Comparison of ENCODE assay signal across 13 cellular contexts in genomic region chr2:237734905-237735623, GRCh38.
A peak's percentile ranks its signal among the peaks of the same experiment; 100 is the strongest.
DNase-seq lines count a peak whose midpoint lies in the region; TF ChIP-seq lines count a peak whose summit lies in the region.
"Had no signal": no experiment of that assay in that cellular context is flagged by ENCODE, and none has a peak within 500 bp of the region (broad histone marks: within the 10 kb centered on the region; RNA-seq: fewer than 3 reads in every experiment).

No MANE protein-coding gene starts in this region.

- H3K27me3 Mint-ChIP-seq in activated naive CD4-positive, alpha-beta T cell treated with anti-CD3 and anti-CD28 coated beads for 36 hours (ENCODE audit: low read depth): no peaks in the 10 kb centered on the region
- H3K27me3 Mint-ChIP-seq in activated naive CD4-positive, alpha-beta T cell treated with anti-CD3 and anti-CD28 coated beads, Interleukin-2, amount 10 ng/mL, durations not matched to agents 7 days and 5 days: no peaks in the 10 kb centered on the region
- H3K27me3 Mint-ChIP-seq in dendritic cell treated with granulocyte-macrophage colony-stimulating factor and Interleukin-4, amounts not matched to agents 40 ng/mL and 50 ng/mL, for 4 days: no peaks in the 10 kb centered on the region

- H4K20me1 ChIP-seq in smooth muscle cell (ENCODE audit: low read depth): peaks cover 62% of the 10 kb centered on the region

- no peak overlapping the region for H3K4me2 ChIP-seq in mesenchymal stem cell (ENCODE audit: low read length, poor library complexity, severe bottlenecking)
- no peak overlapping the region for H3K4me2 ChIP-seq in smooth muscle cell

- intact Hi-C loops in activated naive CD4-positive, alpha-beta T cell treated with anti-CD3 and anti-CD28 coated beads for 36 hours (cut with micrococcal nuclease): no loop called here
- intact Hi-C loops in dendritic cell treated with granulocyte-macrophage colony-stimulating factor and Interleukin-4, amounts not matched to agents 40 ng/mL and 50 ng/mL, for 4 days (cut with micrococcal nuclease): no loop called here
- intact Hi-C loops in thyroid gland (cut with DNase I): loop anchor here (5.0 kb wide), 1 partner anchor 43 kb away; no protein-coding TSS in a partner anchor

- CTCF ChIA-PET in activated naive CD4-positive, alpha-beta T cell treated with anti-CD3 and anti-CD28 coated beads for 36 hours (lab: Charles Lee): interaction anchor here (0.7 to 2.2 kb wide), 2 partner anchors 10 to 62 kb away, joined by 4 to 8 read pairs; no protein-coding TSS in a partner anchor
- CTCF ChIA-PET in activated naive CD4-positive, alpha-beta T cell treated with anti-CD3 and anti-CD28 coated beads, Interleukin-2, amount 10 ng/mL, durations not matched to agents 7 days and 5 days (lab: Charles Lee): interaction anchor here (2.8 to 8.1 kb wide), 2 partner anchors 10 to 61 kb away, joined by 12 to 39 read pairs; no protein-coding TSS in a partner anchor

- H2AFZ ChIP-seq in mesenchymal stem cell (ENCODE audit: low read depth, low read length): no peak overlapping the region
- H2AFZ ChIP-seq in smooth muscle cell (ENCODE audit: low read depth): no peak overlapping the region

- H3K36me3 ChIP-seq in mesenchymal stem cell (ENCODE audit: control insufficient read depth in 1 of 2, insufficient read depth in 2 of 2, low read depth in 1 of 2, low read length in 2 of 2) (peaks cover 26 to 43% of the 10 kb centered on the region in 2 experiments), thyroid gland (no peaks in the 10 kb centered on the region), smooth muscle cell (ENCODE audit: low read depth) (no peaks in the 10 kb centered on the region)

- H3K79me2 ChIP-seq in smooth muscle cell (ENCODE audit: low read depth): peaks cover 27% of the 10 kb centered on the region

- no peak for DNase-seq in activated naive CD4-positive, alpha-beta T cell treated with anti-CD3 and anti-CD28 coated beads for 36 hours
- DNase-seq in activated naive CD4-positive, alpha-beta T cell treated with anti-CD3 and anti-CD28 coated beads, Interleukin-2, amount 10 ng/mL, durations not matched to agents 7 days and 5 days: no peak
- DNase-seq in mesenchymal stem cell (no peak), thyroid gland (peak; percentile 83 to 84), smooth muscle cell (lab: John Stamatoyannopoulos, UW; ENCODE audit: unreplicated experiment) (no peak), GDM1 (lab: John Stamatoyannopoulos, UW) (no peak), NCI-H226 (no peak)
- DNase-seq: activated CD4-positive, alpha-beta T cell treated with anti-CD3 and anti-CD28 coated beads for 4 hours; activated naive CD4-positive, alpha-beta T cell treated with anti-CD3 and anti-CD28 coated beads, Interleukin-2, amount 50 U/mL, for 16 hours; central memory CD4-positive, alpha-beta T cell; DMS153 had no signal

- H3K9me3 Mint-ChIP-seq in activated naive CD4-positive, alpha-beta T cell treated with anti-CD3 and anti-CD28 coated beads for 36 hours: no peaks in the 10 kb centered on the region
- no peaks in the 10 kb centered on the region for H3K9me3 Mint-ChIP-seq in activated naive CD4-positive, alpha-beta T cell treated with anti-CD3 and anti-CD28 coated beads, Interleukin-2, amount 10 ng/mL, durations not matched to agents 7 days and 5 days
- H3K9me3 Mint-ChIP-seq in dendritic cell treated with granulocyte-macrophage colony-stimulating factor and Interleukin-4, amounts not matched to agents 40 ng/mL and 50 ng/mL, for 4 days: no peaks in the 10 kb centered on the region

- H3K9ac ChIP-seq in mesenchymal stem cell (ENCODE audit: low read length) (no peak overlapping the region), smooth muscle cell (ENCODE audit: low read depth) (no peak overlapping the region)

- H3K23ac ChIP-seq in mesenchymal stem cell (ENCODE audit: low read length in 2 of 2): peak overlapping the region in 1 of 2 experiments; percentile 86

- no peak overlapping the region for H2BK120ac ChIP-seq in mesenchymal stem cell (ENCODE audit: low read depth, low read length)

- H3K27ac Mint-ChIP-seq in activated naive CD4-positive, alpha-beta T cell treated with anti-CD3 and anti-CD28 coated beads for 36 hours: peak overlapping the region; percentile 43
- no peak overlapping the region for H3K27ac Mint-ChIP-seq in activated naive CD4-positive, alpha-beta T cell treated with anti-CD3 and anti-CD28 coated beads, Interleukin-2, amount 10 ng/mL, durations not matched to agents 7 days and 5 days
- H3K27ac Mint-ChIP-seq in dendritic cell treated with granulocyte-macrophage colony-stimulating factor and Interleukin-4, amounts not matched to agents 40 ng/mL and 50 ng/mL, for 4 days: peak overlapping the region; percentile 22

- H4K8ac ChIP-seq in mesenchymal stem cell (ENCODE audit: low read length): no peak overlapping the region

- no peak overlapping the region for H2AK5ac ChIP-seq in mesenchymal stem cell (ENCODE audit: low read length, severe bottlenecking)

- H2BK12ac ChIP-seq in mesenchymal stem cell (ENCODE audit: low read length in 2 of 2): no peak overlapping the region

- H4K91ac ChIP-seq in mesenchymal stem cell (ENCODE audit: low read length): peak overlapping the region; percentile 76

- H3K4me3 ChIP-seq in mesenchymal stem cell (ENCODE audit: insufficient read depth in 1 of 2, low read depth in 1 of 2, low read length in 2 of 2): no peak overlapping the region
- H3K4me3 ChIP-seq in thyroid gland (replicated peaks in 1 of 3): no peak overlapping the region
- H3K4me3 ChIP-seq in smooth muscle cell: no peak overlapping the region
- H3K4me3 ChIP-seq: skin epidermis had no signal

- no peak for TF ChIP-seq CTCF in thyroid gland (IDR thresholded peaks at IDR 0.05)
- no peak for TF ChIP-seq CTCF in smooth muscle cell (IDR thresholded peaks at IDR 0.05; ENCODE audit: borderline replicate concordance, insufficient read depth, poor library complexity, severe bottlenecking)

- peaks cover 4% of the 10 kb centered on the region for H3K36me3 Mint-ChIP-seq in activated naive CD4-positive, alpha-beta T cell treated with anti-CD3 and anti-CD28 coated beads for 36 hours (ENCODE audit: low read depth)
- peaks cover 23% of the 10 kb centered on the region for H3K36me3 Mint-ChIP-seq in activated naive CD4-positive, alpha-beta T cell treated with anti-CD3 and anti-CD28 coated beads, Interleukin-2, amount 10 ng/mL, durations not matched to agents 7 days and 5 days
- H3K36me3 Mint-ChIP-seq in dendritic cell treated with granulocyte-macrophage colony-stimulating factor and Interleukin-4, amounts not matched to agents 40 ng/mL and 50 ng/mL, for 4 days (ENCODE audit: low read depth): peaks cover 97% of the 10 kb centered on the region

- no peak overlapping the region for H3K14ac ChIP-seq in mesenchymal stem cell (ENCODE audit: low read length in 2 of 2)

- H3K27me3 ChIP-seq in mesenchymal stem cell (ENCODE audit: control insufficient read depth in 1 of 2, insufficient read depth in 1 of 2, low read length in 2 of 2) (no peaks in the 10 kb centered on the region), thyroid gland (no peaks in the 10 kb centered on the region), smooth muscle cell (ENCODE audit: low read depth) (no peaks in the 10 kb centered on the region)

- 89% methylated on average over 21 of the region's 25 CpGs for WGBS in mesenchymal stem cell
- WGBS in thyroid gland, 2 donors: 48 to 65% methylated on average over 11 to 25 of the region's 25 CpGs
- 80% methylated on average over 25 of the region's 25 CpGs for WGBS in smooth muscle cell (ENCODE audit: low lambda C conversion rate)

- peaks cover 2% of the 10 kb centered on the region for H3F3A ChIP-seq in smooth muscle cell (ENCODE audit: low read depth)

- TF ChIP-seq POLR2A in thyroid gland (IDR thresholded peaks at IDR 0.05): no peak

- H3K9me3 ChIP-seq in mesenchymal stem cell (ENCODE audit: control insufficient read depth, low read length): no peaks in the 10 kb centered on the region
- no peaks in the 10 kb centered on the region for H3K9me3 ChIP-seq in thyroid gland
- H3K9me3 ChIP-seq in smooth muscle cell (replicated peaks; ENCODE audit: low read depth): no peaks in the 10 kb centered on the region

- H3K18ac ChIP-seq in mesenchymal stem cell (ENCODE audit: low read depth in 1 of 2, low read length in 2 of 2): peak overlapping the region in 1 of 2 experiments; percentile 11

- no peak overlapping the region for H2BK15ac ChIP-seq in mesenchymal stem cell (ENCODE audit: low read depth, poor library complexity, severe bottlenecking)

- H3K79me1 ChIP-seq in mesenchymal stem cell (replicated peaks; ENCODE audit: low read length, poor library complexity, severe bottlenecking): peaks cover 47% of the 10 kb centered on the region

- H3K4me1 ChIP-seq in mesenchymal stem cell (ENCODE audit: control insufficient read depth, insufficient read depth, low read depth, low read length) (peaks cover 20% of the 10 kb centered on the region), thyroid gland (peaks cover 32 to 75% of the 10 kb centered on the region in 2 donors), smooth muscle cell (ENCODE audit: low read depth) (peaks cover 38% of the 10 kb centered on the region)

- H3K4me1 Mint-ChIP-seq in activated naive CD4-positive, alpha-beta T cell treated with anti-CD3 and anti-CD28 coated beads for 36 hours (ENCODE audit: low read depth): peaks cover 38% of the 10 kb centered on the region
- peaks cover 29% of the 10 kb centered on the region for H3K4me1 Mint-ChIP-seq in activated naive CD4-positive, alpha-beta T cell treated with anti-CD3 and anti-CD28 coated beads, Interleukin-2, amount 10 ng/mL, durations not matched to agents 7 days and 5 days
- peaks cover 79% of the 10 kb centered on the region for H3K4me1 Mint-ChIP-seq in dendritic cell treated with granulocyte-macrophage colony-stimulating factor and Interleukin-4, amounts not matched to agents 40 ng/mL and 50 ng/mL, for 4 days (ENCODE audit: low read depth)

- H3K4me3 Mint-ChIP-seq in activated naive CD4-positive, alpha-beta T cell treated with anti-CD3 and anti-CD28 coated beads for 36 hours: no peak overlapping the region
- H3K4me3 Mint-ChIP-seq in activated naive CD4-positive, alpha-beta T cell treated with anti-CD3 and anti-CD28 coated beads, Interleukin-2, amount 10 ng/mL, durations not matched to agents 7 days and 5 days: no peak overlapping the region
- H3K4me3 Mint-ChIP-seq in dendritic cell treated with granulocyte-macrophage colony-stimulating factor and Interleukin-4, amounts not matched to agents 40 ng/mL and 50 ng/mL, for 4 days: no peak overlapping the region

- H2BK5ac ChIP-seq in mesenchymal stem cell (ENCODE audit: low read depth, low read length, poor library complexity, severe bottlenecking): no peak overlapping the region

- no peak overlapping the region for H3K27ac ChIP-seq in mesenchymal stem cell (ENCODE audit: low read length, poor library complexity, severe bottlenecking)
- peak overlapping the region; percentile 81 to 92 (median 82) for H3K27ac ChIP-seq in thyroid gland
- H3K27ac ChIP-seq in smooth muscle cell (ENCODE audit: low read depth): no peak overlapping the region

- H3K4ac ChIP-seq in mesenchymal stem cell (ENCODE audit: low read depth in 1 of 2, low read length in 2 of 2): no peak overlapping the region

Comparison
In these comparisons a context has a peak if more than half of its experiments do, and no peak if none do; other contexts are left out.
1. DNase-seq: peak in thyroid gland (2 of 2); none in activated naive CD4-positive, alpha-beta T cell treated with anti-CD3 and anti-CD28 coated beads for 36 hours (single experiment), activated naive CD4-positive, alpha-beta T cell treated with anti-CD3 and anti-CD28 coated beads, Interleukin-2, amount 10 ng/mL, durations not matched to agents 7 days and 5 days (single experiment), mesenchymal stem cell (single experiment), smooth muscle cell (single experiment), GDM1 (single experiment) and NCI-H226 (single experiment).
2. H3K27ac ChIP-seq: peak in thyroid gland (3 of 3); none in mesenchymal stem cell (single experiment) and smooth muscle cell (single experiment).